In genomic region chr22:43186272-43187170, GRCh38 we compare ENCODE assay signal across 8 cellular contexts. TPM values are rescaled to one million over a fixed set of nuclear protein-coding genes. Genes with fewer than 3 reads are reported as not detected.
A peak's percentile ranks its signal among the peaks of the same experiment; 100 is the strongest.
DNase-seq lines count a peak whose midpoint lies in the region; ATAC-seq and TF ChIP-seq lines count a peak whose summit lies in the region.

TSS of gene TTLL12 (minus strand) at chr22:43187134. CDS start at chr22:43187069, 65 bp downstream.

- TF ChIP-seq POLR2A in GM15510 (IDR thresholded peaks at IDR 0.05; ENCODE audit: borderline replicate concordance, extremely low read depth, insufficient read length): peak; percentile 84
- peak in 2 of 4 donors; percentile 68 for TF ChIP-seq POLR2A in esophagus squamous epithelium (IDR thresholded peaks at IDR 0.05)

- peak within 1 kb of the TSS; percentile 92 to 96 (median 93) for H3K27ac ChIP-seq in esophagus squamous epithelium

- DNase-seq in NCI-H460 (ENCODE audit: extremely low read depth, low read depth) (peak; percentile 39), esophagus squamous epithelium (lab: John Stamatoyannopoulos, UW) (no peak), myocyte (ENCODE audit: low read depth) (peak; percentile 45)
- peak; percentile 73 for DNase-seq in activated T-cell treated with anti-CD3 and anti-CD28 coated beads, Interleukin-2, amount 50 U/mL, for 1 hour
- DNase-seq in stimulated activated CD8-positive, alpha-beta memory T cell treated with anti-CD3 and anti-CD28 coated beads, Interleukin-7, amount 100 ng/mL, for 4 hours (ENCODE audit: low read depth in 2 of 2): peak; percentile 10 to 63

- H3K36me3 ChIP-seq in esophagus squamous epithelium: peaks cover 0 to 18% (median 7%) of the 10 kb centered on the region in 3 donors

- ATAC-seq in HG02610 (IDR thresholded peaks at IDR 0.05; ENCODE audit: unreplicated experiment): peak; percentile 31
- no peak for ATAC-seq in HG02852 (IDR thresholded peaks at IDR 0.05; ENCODE audit: unreplicated experiment)

- H3K27me3 ChIP-seq in esophagus squamous epithelium: no peaks in the 10 kb centered on the region

- 3% methylated on average over 10 to 12 of the region's 87 CpGs for WGBS in esophagus squamous epithelium, 2 donors

- H3K4me3 ChIP-seq in esophagus squamous epithelium: peak within 1 kb of the TSS; percentile 77 to 95 (median 86)

- TF ChIP-seq CTCF in esophagus squamous epithelium (IDR thresholded peaks at IDR 0.05): no peak

- no peaks in the 10 kb centered on the region for H3K9me3 ChIP-seq in esophagus squamous epithelium

- intact Hi-C loops in esophagus squamous epithelium (cut with DNase I): no loop called here

- H3K4me1 ChIP-seq in esophagus squamous epithelium: peaks cover 31 to 58% (median 34%) of the 10 kb centered on the region in 3 donors

RNA-seq across cellular contexts. Expression of gene TTLL12, which starts in this region (rescaled TPM):
- 57.1 and 63.7 TPM in 2 replicates for total RNA-seq in NCI-H460 (2014; rRNA removed; shearing (Covaris generic))
- polyA plus RNA-seq in NCI-H460 (2014; cell fraction: nucleus; rRNA removed): 89.0 and 94.5 TPM in 2 replicates
- total RNA-seq in esophagus squamous epithelium (100 to 1,000 TPM; 109 to 211 (median 122) TPM), myocyte (33.6 and 33.8 TPM in 2 replicates)
- polyA plus RNA-seq in myocyte (2012): 19.2 TPM
